Comparison of ENCODE assay signal across 22 cellular contexts in genomic region chr2:16264931-16265540, GRCh38.
DNase-seq lines count a peak whose midpoint lies in the region; ATAC-seq, FAIRE-seq and TF ChIP-seq lines count a peak whose summit lies in the region.
"Had no signal": no experiment of that assay in that cellular context is flagged by ENCODE, and none has a peak within 500 bp of the region (broad histone marks: within the 10 kb centered on the region; RNA-seq: fewer than 3 reads in every experiment).

No MANE protein-coding gene starts in this region.

- DNase-seq in BE2C (peak; percentile 98), H1 (ENCODE audit: low read depth in 1 of 2, low spot score in 2 of 2) (no peak), lung (ENCODE audit: low spot score) (no peak), urothelium cell line (ENCODE audit: low spot score) (no peak), NCI-H2227 treated with DMSO at 0.1 percent for 48 hours (lab: John Stamatoyannopoulos, UW) (no peak)
- DNase-seq: 8988T; CD4-positive, CD25-positive, alpha-beta regulatory T cell; CD8-positive, alpha-beta memory T cell; DMS 273 treated with DMSO at 0.1 percent for 48 hours; DMS79; EL; GDM1; GM23248; H9 had no signal

- no peak overlapping the region for H2BK20ac ChIP-seq in H1 (ENCODE audit: low read length)

- no peaks in the 10 kb centered on the region for H3K36me3 ChIP-seq in BE2C
- no peaks in the 10 kb centered on the region for H3K36me3 ChIP-seq in H1 (ENCODE audit: control insufficient read depth in 2 of 4, insufficient read depth in 4 of 4, low read length in 3 of 4)
- no peaks in the 10 kb centered on the region for H3K36me3 ChIP-seq in lung (ENCODE audit: control insufficient read depth in 2 of 2, insufficient read depth in 2 of 2, low read length in 2 of 2)
- H3K36me3 ChIP-seq: BLaER1 had no signal

- no peak overlapping the region for H3K18ac ChIP-seq in H1 (ENCODE audit: extremely low read depth, low read length)

- no peak for TF ChIP-seq POLR2A in H1 (IDR thresholded peaks at IDR 0.05; ENCODE audit: control extremely low read depth in 1 of 2, low read depth in 2 of 2, low read length in 2 of 2)

- H3K79me2 ChIP-seq in H1 (ENCODE audit: control insufficient read depth in 1 of 2, insufficient read depth in 2 of 2, low read length in 2 of 2) = no peaks in the 10 kb centered on the region

- ATAC-seq in lung (ENCODE audit: insufficient read depth, low FRiP score) (no peak), HG02970 (IDR thresholded peaks at IDR 0.05; ENCODE audit: low FRiP score, unreplicated experiment) (no peak), HG03521 (IDR thresholded peaks at IDR 0.05; ENCODE audit: unreplicated experiment) (no peak)
- ATAC-seq: GM12878, HCT116 had no signal

- no peak overlapping the region for H2AK5ac ChIP-seq in H1 (ENCODE audit: low read depth, low read length)

- H3K4me1 ChIP-seq in BE2C (peaks cover 13% of the 10 kb centered on the region), H1 (replicated peaks in 1 of 4; ENCODE audit: control insufficient read depth in 3 of 4, insufficient read depth in 4 of 4, low read length in 3 of 4) (peaks cover 0 to 1% (median 0%) of the 10 kb centered on the region in 4 experiments; a peak in 1 of 7 replicates), lung (ENCODE audit: control insufficient read depth in 2 of 2, insufficient read depth in 2 of 2, low read length in 2 of 2) (no peaks in the 10 kb centered on the region)
- H3K4me1 ChIP-seq: BLaER1 had no signal

- CTCF ChIA-PET in H1 (lab: Charles Lee; ENCODE audit: partially characterized antibody) = no interaction called here

- H3K27ac ChIP-seq in H1 (ENCODE audit: low read depth, low read length) = no peak overlapping the region
- H3K27ac ChIP-seq in lung (ENCODE audit: low read depth in 1 of 2, low read length in 1 of 2) = no peak overlapping the region
- H3K27ac ChIP-seq: BLaER1, C4-2B, GM23248 had no signal

- no peak overlapping the region for H2BK5ac ChIP-seq in H1 (ENCODE audit: low read depth, low read length)

- no peaks in the 10 kb centered on the region for H4K20me1 ChIP-seq in H1 (replicated peaks in 1 of 2; ENCODE audit: control insufficient read depth in 1 of 2, insufficient read depth in 2 of 2, low read length in 2 of 2)
- H4K20me1 ChIP-seq: BLaER1 had no signal

- no peak overlapping the region for H3K4me2 ChIP-seq in H1 (ENCODE audit: insufficient read depth in 1 of 2, low read depth in 2 of 2, low read length in 2 of 2)
- H3K4me2 ChIP-seq: BLaER1 had no signal

- no peak for TF ChIP-seq EP300 in H1 (IDR thresholded peaks at IDR 0.05; ENCODE audit: borderline replicate concordance in 1 of 2, low read depth in 2 of 2, low read length in 2 of 2)

- no peaks in the 10 kb centered on the region for H3K79me1 ChIP-seq in H1 (ENCODE audit: low read depth, low read length)

- H3K14ac ChIP-seq in H1 (ENCODE audit: insufficient read length) = no peak overlapping the region

- no peak overlapping the region for H4K91ac ChIP-seq in H1 (replicated peaks; ENCODE audit: insufficient read length, low read length)

- H3K9me3 ChIP-seq in BE2C (peaks cover 25% of the 10 kb centered on the region), H1 (ENCODE audit: insufficient read depth in 2 of 2, low read depth in 1 of 2, low read length in 1 of 2) (no peaks in the 10 kb centered on the region), lung (ENCODE audit: control insufficient read depth in 2 of 2, insufficient read depth in 1 of 2, low read length in 1 of 2) (peaks cover 0 to 2% of the 10 kb centered on the region in 2 donors)
- H3K9me3 ChIP-seq: BLaER1 had no signal

- no peak for FAIRE-seq in H1 (lab: Jason Lieb, UNC)
- peak; percentile 42 for FAIRE-seq in urothelium cell line (lab: Jason Lieb, UNC)
- FAIRE-seq: D721Med, GM12878, GM19239 had no signal

- H3K4me3 ChIP-seq in BE2C (ENCODE audit: low read depth, low read length) (no peak overlapping the region), H1 (ENCODE audit: extremely low read depth in 1 of 4, insufficient read depth in 2 of 4, low read depth in 3 of 4, low read length in 4 of 4) (no peak overlapping the region), lung (peak overlapping the region; percentile 13)
- H3K4me3 ChIP-seq: BLaER1, GM12878, GM23248 had no signal

- H3K56ac ChIP-seq in H1 (replicated peaks; ENCODE audit: insufficient read length, low read depth, low read length) = no peak overlapping the region

- no peak overlapping the region for H4K8ac ChIP-seq in H1 (ENCODE audit: extremely low read depth, insufficient read depth, low read length)

- no peak overlapping the region for H2BK15ac ChIP-seq in H1 (ENCODE audit: low read length)

- H2BK12ac ChIP-seq in H1 (ENCODE audit: low read depth, low read length) = no peak overlapping the region

- TF ChIP-seq CTCF in BE2C (IDR thresholded peaks at IDR 0.05; ENCODE audit: low read depth, low read length) (no peak), H1 (IDR thresholded peaks at IDR 0.05; ENCODE audit: control extremely low read depth in 1 of 3, insufficient read depth in 1 of 3, low read depth in 1 of 3, low read length in 3 of 3) (no peak), lung (IDR thresholded peaks at IDR 0.05; ENCODE audit: control extremely low read depth, extremely low read depth) (no peak)

- H2AFZ ChIP-seq in H1 (ENCODE audit: low read length) = 0 out of 2 replicates have a peak overlapping the region, but pooled peaks have one; percentile 46
- H2AFZ ChIP-seq: GM23248 had no signal

- H4K5ac ChIP-seq in H1 (ENCODE audit: insufficient read length, low read depth, low read length) = no peak overlapping the region

- no peak overlapping the region for H3K4ac ChIP-seq in H1 (replicated peaks; ENCODE audit: insufficient read length, low read depth, low read length)

- TF ChIP-seq RAD21 in H1 (IDR thresholded peaks at IDR 0.05 in 1 of 2, conservative IDR thresholded peaks at IDR 0.05 in 1 of 2; ENCODE audit: low read depth in 2 of 2, low read length in 2 of 2) = no peak

- H3K23me2 ChIP-seq in H1 (ENCODE audit: low read depth, low read length) = no peaks in the 10 kb centered on the region

- H3K27me3 ChIP-seq in BE2C (no peaks in the 10 kb centered on the region), H1 (replicated peaks in 1 of 4; ENCODE audit: control insufficient read depth in 3 of 4, extremely low read depth in 1 of 4, insufficient read depth in 3 of 4, low read length in 3 of 4) (no peaks in the 10 kb centered on the region), lung (ENCODE audit: control insufficient read depth, insufficient read depth) (no peaks in the 10 kb centered on the region)
- H3K27me3 ChIP-seq: BLaER1 had no signal

- no peak overlapping the region for H3K23ac ChIP-seq in H1 (ENCODE audit: insufficient read length)

- 93% methylated on average over 4 of the region's 4 CpGs; no CpG with 5 or more reads in 1 of the 2 experiments for WGBS in H1 (ENCODE audit: extremely low coverage in 1 of 2, insufficient coverage in 1 of 2, insufficient read length in 1 of 2, insufficient replicate concordance in 2 of 2, low coverage in 1 of 2, low lambda C conversion rate in 2 of 2, missing lambda C conversion rate in 1 of 2), 2 experiments
- 69 to 81% methylated on average over 4 of the region's 4 CpGs for WGBS in lung, 2 donors

- POLR2A ChIA-PET in H1 (lab: Charles Lee; ENCODE audit: partially characterized antibody) = no interaction called here

- H2BK120ac ChIP-seq in H1 (replicated peaks; ENCODE audit: low read depth, low read length) = no peak overlapping the region

- H3K9ac ChIP-seq in H1 (replicated peaks in 1 of 4; ENCODE audit: extremely low read depth in 1 of 4, low read depth in 3 of 4, low read length in 3 of 4) = no peak overlapping the region
- H3K9ac ChIP-seq: BLaER1, GM23248 had no signal

TF ChIP-seq in H1, 55 proteins besides CTCF, POLR2A, EP300 and RAD21:
- no peak for TF ChIP-seq CEBPB (IDR thresholded peaks at IDR 0.05; ENCODE audit: low read depth, low read length)
- TF ChIP-seq POLR2AphosphoS5 (IDR thresholded peaks at IDR 0.05; ENCODE audit: low read depth, low read length) = no peak
- no peak for TF ChIP-seq KDM5A (IDR thresholded peaks at IDR 0.05; ENCODE audit: low read length)
- TF ChIP-seq YY1 (IDR thresholded peaks at IDR 0.05; ENCODE audit: low read depth, low read length) = no peak
- no peak for TF ChIP-seq SP4 (IDR thresholded peaks at IDR 0.05; ENCODE audit: low read length)
- no peak for TF ChIP-seq RNF2 (IDR thresholded peaks at IDR 0.05; ENCODE audit: borderline replicate concordance, low read depth, low read length, missing control alignments, poor library complexity, severe bottlenecking)
- TF ChIP-seq HDAC2 (IDR thresholded peaks at IDR 0.05; ENCODE audit: borderline replicate concordance in 1 of 2, low read depth in 2 of 2, low read length in 2 of 2) = no peak
